In the genomic region with DNA sequence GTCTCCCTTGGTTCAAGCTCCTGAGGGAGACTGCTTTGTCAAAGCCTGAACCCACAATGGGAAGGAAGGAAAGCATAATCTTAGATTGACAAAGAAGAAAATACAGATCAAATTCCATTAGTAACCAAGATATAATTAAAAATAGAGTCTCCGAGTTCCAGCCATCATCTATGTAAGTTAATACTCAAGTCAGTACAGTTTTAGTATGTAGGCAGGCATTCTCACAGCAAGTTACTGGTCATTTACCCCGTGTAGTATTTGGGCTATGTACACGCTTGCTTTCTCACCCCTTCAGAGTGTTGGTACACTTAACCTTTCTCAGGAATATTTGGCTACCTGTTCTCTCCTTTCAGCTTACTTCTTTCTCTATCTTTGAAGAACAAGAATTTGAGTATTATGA, we compare ENCODE assay signal across 4 cellular contexts.
DNase-seq lines count a peak whose midpoint lies in the region; ATAC-seq, FAIRE-seq and TF ChIP-seq lines count a peak whose summit lies in the region.
"Not testable (repeated sequence)": the region's sequence is repeated elsewhere in the genome, so short reads cannot be mapped to it uniquely, and the experiment has no call there.

No MANE protein-coding gene starts in this region.

- not testable (repeated sequence) for H3K9me3 ChIP-seq in gastrocnemius medialis

- H3K27me3 ChIP-seq in gastrocnemius medialis = not testable (repeated sequence)

- DNase-seq in GM19239 (ENCODE audit: insufficient read length, low spot score); memory B cell (ENCODE audit: low spot score in 2 of 2); gastrocnemius medialis: not testable (repeated sequence)

- peaks cover 5 to 13% of the 10 kb centered on the region in 2 donors for H3K4me1 ChIP-seq in gastrocnemius medialis

- FAIRE-seq in GM19239 (lab: Jason Lieb, UNC) = peak; percentile 45

- in situ Hi-C loops in gastrocnemius medialis (cut with MboI; ENCODE audit: low sequenced_read_pairs in 4 of 4) = not testable (repeated sequence)

- H3K27me3 Mint-ChIP-seq in activated T-helper 17 cell treated with anti-CD3 and anti-CD28 coated beads, Interleukin-2, amount 50 U/mL, for 72 hours; memory B cell: not testable (repeated sequence)

- peak overlapping the region; percentile 75 for H3K27ac Mint-ChIP-seq in activated T-helper 17 cell treated with anti-CD3 and anti-CD28 coated beads, Interleukin-2, amount 50 U/mL, for 72 hours
- peak overlapping the region; percentile 24 for H3K27ac Mint-ChIP-seq in memory B cell

- H3K27ac ChIP-seq in gastrocnemius medialis = peak overlapping the region in 3 of 4 donors; percentile 28 to 64 (median 57)

- H3K36me3 ChIP-seq in gastrocnemius medialis = not testable (repeated sequence)

- H3K36me3 Mint-ChIP-seq in activated T-helper 17 cell treated with anti-CD3 and anti-CD28 coated beads, Interleukin-2, amount 50 U/mL, for 72 hours (ENCODE audit: low read depth) = peaks cover 81% of the 10 kb centered on the region
- H3K36me3 Mint-ChIP-seq in memory B cell = peaks cover 23% of the 10 kb centered on the region

- H3K4me3 Mint-ChIP-seq in activated T-helper 17 cell treated with anti-CD3 and anti-CD28 coated beads, Interleukin-2, amount 50 U/mL, for 72 hours; memory B cell: not testable (repeated sequence)

- not testable (repeated sequence) for H3K4me3 ChIP-seq in gastrocnemius medialis

- TF ChIP-seq CTCF in gastrocnemius medialis (IDR thresholded peaks at IDR 0.05 in 4 of 5, conservative IDR thresholded peaks at IDR 0.05 in 1 of 5) = not testable (repeated sequence)

- TF ChIP-seq POLR2A in gastrocnemius medialis (IDR thresholded peaks at IDR 0.05) = not testable (repeated sequence)

- intact Hi-C loops in gastrocnemius medialis (cut with DNase I; ENCODE audit: low total_unique reads) = not testable (repeated sequence)

- not testable (repeated sequence) for H3K4me1 Mint-ChIP-seq in activated T-helper 17 cell treated with anti-CD3 and anti-CD28 coated beads, Interleukin-2, amount 50 U/mL, for 72 hours; memory B cell

- not testable (repeated sequence) for ATAC-seq in activated T-helper 17 cell treated with anti-CD3 and anti-CD28 coated beads, Interleukin-2, amount 50 U/mL, for 72 hours (replicated peaks); memory B cell (ENCODE audit: low read depth)
- peak in 1 of 2 donors; percentile 65 for ATAC-seq in gastrocnemius medialis

- not testable (repeated sequence) for H3K9me3 Mint-ChIP-seq in activated T-helper 17 cell treated with anti-CD3 and anti-CD28 coated beads, Interleukin-2, amount 50 U/mL, for 72 hours; memory B cell
